ENCODE assay signal across 27 cellular contexts in the genomic region with DNA sequence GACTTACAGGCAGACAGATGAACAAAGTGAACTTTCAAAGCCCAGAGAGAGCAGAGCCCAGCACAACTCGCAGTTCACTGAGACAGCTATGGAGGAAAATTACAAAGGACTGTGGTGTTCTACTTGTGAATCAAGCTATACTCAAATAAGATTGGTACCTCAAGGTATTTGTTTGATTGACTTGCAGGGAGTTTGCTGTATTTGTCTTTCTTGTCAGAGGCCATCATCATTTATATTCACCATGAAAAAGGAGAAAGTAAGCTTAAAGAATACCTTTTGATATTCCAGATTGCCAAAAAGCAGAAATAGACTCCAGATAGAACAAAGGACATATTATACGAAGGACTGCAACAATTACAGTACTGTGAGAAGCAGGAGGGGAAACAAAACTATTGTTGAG.
"Had no signal": no experiment of that assay in that cellular context is flagged by ENCODE, and none has a peak within 500 bp of the region (broad histone marks: within the 10 kb centered on the region; RNA-seq: fewer than 3 reads in every experiment).

No MANE protein-coding gene starts in this region.

- H3K4me2 ChIP-seq: hepatocyte, smooth muscle cell had no signal

- H3K27me3 Mint-ChIP-seq: memory B cell; naive thymus-derived CD8-positive, alpha-beta T cell; stimulated activated memory B cell treated with anti-CD40 and anti-IgM and Interleukin-4, amounts not matched to agents 10 μg/mL and 1 μg/mL and 100 μg/mL, for 72 hours; stimulated activated naive CD8-positive, alpha-beta T cell treated with anti-CD3 and anti-CD28 coated beads, Interleukin-15, amount 100 ng/mL, for 72 hours had no signal

- DNase-seq: heart right ventricle; kidney glomerular epithelial cell; left cardiac atrium; left ventricle myocardium superior; lower lobe of right lung; naive thymus-derived CD8-positive, alpha-beta T cell; pancreas; psoas muscle; right lobe of liver; stimulated activated CD4-positive, alpha-beta T cell treated with anti-CD3 and anti-CD28 coated beads, Interleukin-1b, Interleukin-23, amount 100 ng/mL, for 48 hours; stimulated activated CD4-positive, alpha-beta T cell treated with anti-CD3 and anti-CD28 coated beads, Interleukin-2, amount 100 ng/mL, for 48 hours; stimulated activated CD4-positive, alpha-beta T cell treated with anti-CD3 and anti-CD28 coated beads, Interleukin-4, amount 100 ng/mL, for 4 hours; stimulated activated CD8-positive, alpha-beta memory T cell treated with anti-CD3 and anti-CD28 coated beads, Interleukin-4, amount 100 ng/mL, for 48 hours; stimulated activated naive CD4-positive, alpha-beta T cell treated with Interleukin-2 at 50 U/mL for 16 hours; stimulated activated naive CD8-positive, alpha-beta T cell treated with anti-CD3 and anti-CD28 coated beads, Interleukin-15, amount 100 ng/mL, for 72 hours; testis; thyroid gland; transverse colon; upper lobe of left lung had no signal

- ATAC-seq: heart right ventricle; left cardiac atrium; left lobe of liver; left ventricle myocardium superior; lower lobe of right lung; naive thymus-derived CD8-positive, alpha-beta T cell; pancreas; psoas muscle; right lobe of liver; stimulated activated memory B cell treated with anti-CD40 and anti-IgM and Interleukin-4, amounts not matched to agents 10 μg/mL and 1 μg/mL and 100 μg/mL, for 72 hours; stimulated activated naive CD8-positive, alpha-beta T cell treated with anti-CD3 and anti-CD28 coated beads, Interleukin-15, amount 100 ng/mL, for 72 hours had no signal

- H3K27ac Mint-ChIP-seq: memory B cell; naive thymus-derived CD8-positive, alpha-beta T cell; nephron; stimulated activated memory B cell treated with anti-CD40 and anti-IgM and Interleukin-4, amounts not matched to agents 10 μg/mL and 1 μg/mL and 100 μg/mL, for 72 hours; stimulated activated naive CD8-positive, alpha-beta T cell treated with anti-CD3 and anti-CD28 coated beads, Interleukin-15, amount 100 ng/mL, for 72 hours had no signal

- H3K4me3 Mint-ChIP-seq: memory B cell; naive thymus-derived CD8-positive, alpha-beta T cell; nephron; stimulated activated memory B cell treated with anti-CD40 and anti-IgM and Interleukin-4, amounts not matched to agents 10 μg/mL and 1 μg/mL and 100 μg/mL, for 72 hours; stimulated activated naive CD8-positive, alpha-beta T cell treated with anti-CD3 and anti-CD28 coated beads, Interleukin-15, amount 100 ng/mL, for 72 hours had no signal

- H3K4me1 Mint-ChIP-seq: memory B cell; naive thymus-derived CD8-positive, alpha-beta T cell; stimulated activated memory B cell treated with anti-CD40 and anti-IgM and Interleukin-4, amounts not matched to agents 10 μg/mL and 1 μg/mL and 100 μg/mL, for 72 hours; stimulated activated naive CD8-positive, alpha-beta T cell treated with anti-CD3 and anti-CD28 coated beads, Interleukin-15, amount 100 ng/mL, for 72 hours had no signal

- H3K9me3 ChIP-seq: heart right ventricle, lower lobe of right lung, pancreas, psoas muscle, right atrium auricular region, right lobe of liver, testis, thyroid gland, transverse colon, upper lobe of left lung, vagina had no signal

- H3K36me3 Mint-ChIP-seq: memory B cell; naive thymus-derived CD8-positive, alpha-beta T cell; stimulated activated memory B cell treated with anti-CD40 and anti-IgM and Interleukin-4, amounts not matched to agents 10 μg/mL and 1 μg/mL and 100 μg/mL, for 72 hours had no signal

- H3K4me3 ChIP-seq: heart right ventricle, hepatocyte, lower lobe of right lung, pancreas, psoas muscle, right atrium auricular region, right lobe of liver, smooth muscle cell, testis, thyroid gland, transverse colon, upper lobe of left lung, vagina had no signal

- H3K4me1 ChIP-seq: heart right ventricle, lower lobe of right lung, pancreas, psoas muscle, right atrium auricular region, right lobe of liver, testis, thyroid gland, transverse colon, upper lobe of left lung, vagina had no signal

- H3K27ac ChIP-seq: heart right ventricle, hepatocyte, lower lobe of right lung, pancreas, psoas muscle, right atrium auricular region, right lobe of liver, testis, thyroid gland, transverse colon, upper lobe of left lung, vagina had no signal

- H2AFZ ChIP-seq: hepatocyte had no signal

- H3K36me3 ChIP-seq: heart right ventricle, lower lobe of right lung, pancreas, right atrium auricular region, right lobe of liver, thyroid gland, transverse colon, upper lobe of left lung, vagina had no signal

- H3K79me2 ChIP-seq: hepatocyte had no signal

- H3K9me3 Mint-ChIP-seq: memory B cell; stimulated activated memory B cell treated with anti-CD40 and anti-IgM and Interleukin-4, amounts not matched to agents 10 μg/mL and 1 μg/mL and 100 μg/mL, for 72 hours; stimulated activated naive CD8-positive, alpha-beta T cell treated with anti-CD3 and anti-CD28 coated beads, Interleukin-15, amount 100 ng/mL, for 72 hours had no signal

- H3K27me3 ChIP-seq: hepatocyte, pancreas, right atrium auricular region, testis, thyroid gland, transverse colon, upper lobe of left lung, vagina had no signal
